Comparison of ENCODE assay signal across 8 cellular contexts in the genomic region with DNA sequence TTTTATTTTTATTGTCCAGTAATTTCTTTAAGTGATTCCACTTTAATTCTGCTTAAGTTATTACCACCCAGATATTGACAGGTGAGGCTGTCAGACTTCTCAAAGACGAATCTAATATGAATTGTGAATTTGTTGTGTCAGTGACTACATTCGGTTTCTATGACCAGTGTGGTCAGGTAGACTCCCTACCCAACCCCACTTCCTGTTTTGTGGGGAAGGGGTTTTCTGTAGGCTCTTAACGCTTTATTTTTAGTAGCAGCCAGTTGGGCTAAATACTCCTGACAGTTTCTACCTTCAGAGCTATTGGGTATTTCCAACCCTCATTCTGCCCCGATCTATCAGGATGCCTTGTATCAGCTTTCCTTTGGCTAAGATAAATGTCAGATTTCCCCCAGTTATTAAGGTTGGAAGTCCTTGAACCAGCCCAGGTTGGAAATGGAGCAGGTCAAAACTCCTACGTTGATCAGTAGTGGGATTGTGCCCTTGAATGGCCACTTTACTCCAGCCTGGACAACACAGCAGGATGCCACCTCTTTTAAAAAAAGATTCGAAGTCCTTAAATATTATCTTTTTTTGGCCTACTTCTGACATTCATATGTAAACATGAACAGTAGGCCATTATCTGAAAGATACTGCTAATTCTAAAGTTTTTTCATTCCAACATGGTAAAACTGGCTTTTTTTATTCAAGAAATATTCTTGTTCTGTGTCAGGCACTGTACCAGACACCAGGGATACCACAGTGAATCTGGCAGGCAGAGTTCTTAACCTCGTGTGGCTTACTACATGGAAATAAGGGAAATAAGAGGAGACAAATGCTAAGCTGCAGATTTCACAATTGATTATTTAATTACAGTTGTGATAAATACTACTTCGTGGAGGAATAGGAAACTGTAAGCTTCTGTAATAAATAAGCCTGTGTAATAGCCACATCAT.
DNase-seq lines count a peak whose midpoint lies in the region; ATAC-seq and TF ChIP-seq lines count a peak whose summit lies in the region.

No MANE protein-coding gene starts in this region.

- H3K36me3 Mint-ChIP-seq in activated CD4-positive, alpha-beta T cell treated with anti-CD3 and anti-CD28 coated beads for 36 hours (ENCODE audit: low read depth), result peaks cover 33% of the 10 kb centered on the region

- peak; percentile 84 for ATAC-seq in activated CD4-positive, alpha-beta T cell treated with anti-CD3 and anti-CD28 coated beads for 36 hours
- ATAC-seq in HG02763 (IDR thresholded peaks at IDR 0.05; ENCODE audit: unreplicated experiment), result peak; percentile 75

- H3K9me3 Mint-ChIP-seq in activated CD4-positive, alpha-beta T cell treated with anti-CD3 and anti-CD28 coated beads for 36 hours (ENCODE audit: low read depth), result no peaks in the 10 kb centered on the region

- no peak for TF ChIP-seq POLR2A in NB4 (IDR thresholded peaks at IDR 0.05; ENCODE audit: extremely low read depth, insufficient read length)

- H3K4me3 ChIP-seq in NB4 (ENCODE audit: low read depth, low read length), result no peak overlapping the region

- peak; percentile 68 for DNase-seq in activated CD4-positive, alpha-beta T cell treated with anti-CD3 and anti-CD28 coated beads for 36 hours
- no peak for DNase-seq in activated CD4-positive, alpha-beta T cell treated with anti-CD3 and anti-CD28 coated beads, Interleukin-2, amount 50 U/mL, for 4 hours
- DNase-seq in NB4 (ENCODE audit: low read depth) (peak; percentile 83), T1000 (lab: John Stamatoyannopoulos, UW) (no peak), iPS-NIHi7 (ENCODE audit: extremely low spot score) (no peak), cerebellar cortex (ENCODE audit: low spot score) (no peak)
- peak; percentile 3 for DNase-seq in stimulated activated CD8-positive, alpha-beta memory T cell treated with anti-CD3 and anti-CD28 coated beads, Interleukin-15, amount 100 ng/mL, for 1 hour (ENCODE audit: low read depth)

- peaks cover 31% of the 10 kb centered on the region for H3K4me1 Mint-ChIP-seq in activated CD4-positive, alpha-beta T cell treated with anti-CD3 and anti-CD28 coated beads for 36 hours

- TF ChIP-seq CTCF in NB4 (IDR thresholded peaks at IDR 0.05; ENCODE audit: low read depth, low read length), result no peak

- POLR2A ChIA-PET in activated CD4-positive, alpha-beta T cell treated with anti-CD3 and anti-CD28 coated beads for 36 hours (lab: Charles Lee), result interaction anchor here (0.6 kb wide), 1 partner anchor 39 kb away, joined by 5 read pairs; no protein-coding TSS in a partner anchor

- H3K27me3 Mint-ChIP-seq in activated CD4-positive, alpha-beta T cell treated with anti-CD3 and anti-CD28 coated beads for 36 hours, result no peaks in the 10 kb centered on the region

- intact Hi-C loops in activated CD4-positive, alpha-beta T cell treated with anti-CD3 and anti-CD28 coated beads for 36 hours (cut with DNase I, micrococcal nuclease), result loop anchor here (1.0 to 10.0 kb wide), 3 partner anchors 81 to 153 kb away; partner anchors contain the start of gene KAT6B (in 2 of the 2)

- H3K4me3 Mint-ChIP-seq in activated CD4-positive, alpha-beta T cell treated with anti-CD3 and anti-CD28 coated beads for 36 hours, result peak overlapping the region; percentile 6

- CTCF ChIA-PET in activated CD4-positive, alpha-beta T cell treated with anti-CD3 and anti-CD28 coated beads for 36 hours (lab: Charles Lee), result interaction anchor here (0.7 to 2.9 kb wide), 4 partner anchors 11 to 257 kb away, joined by 3 to 10 read pairs (median 4); partner anchors contain the start of gene COMTD1

- peak overlapping the region; percentile 65 for H3K27ac Mint-ChIP-seq in activated CD4-positive, alpha-beta T cell treated with anti-CD3 and anti-CD28 coated beads for 36 hours

Comparison
In these comparisons a context has a peak if more than half of its experiments do, and no peak if none do; other contexts are left out.
1. DNase-seq: peak in activated CD4-positive, alpha-beta T cell treated with anti-CD3 and anti-CD28 coated beads for 36 hours (single experiment), NB4 (single experiment) and stimulated activated CD8-positive, alpha-beta memory T cell treated with anti-CD3 and anti-CD28 coated beads, Interleukin-15, amount 100 ng/mL, for 1 hour (single experiment); none in activated CD4-positive, alpha-beta T cell treated with anti-CD3 and anti-CD28 coated beads, Interleukin-2, amount 50 U/mL, for 4 hours (0 of 2), T1000 (single experiment), iPS-NIHi7 (single experiment) and cerebellar cortex (single experiment).